Comparison of ENCODE assay signal across 8 cellular contexts in the genomic region with DNA sequence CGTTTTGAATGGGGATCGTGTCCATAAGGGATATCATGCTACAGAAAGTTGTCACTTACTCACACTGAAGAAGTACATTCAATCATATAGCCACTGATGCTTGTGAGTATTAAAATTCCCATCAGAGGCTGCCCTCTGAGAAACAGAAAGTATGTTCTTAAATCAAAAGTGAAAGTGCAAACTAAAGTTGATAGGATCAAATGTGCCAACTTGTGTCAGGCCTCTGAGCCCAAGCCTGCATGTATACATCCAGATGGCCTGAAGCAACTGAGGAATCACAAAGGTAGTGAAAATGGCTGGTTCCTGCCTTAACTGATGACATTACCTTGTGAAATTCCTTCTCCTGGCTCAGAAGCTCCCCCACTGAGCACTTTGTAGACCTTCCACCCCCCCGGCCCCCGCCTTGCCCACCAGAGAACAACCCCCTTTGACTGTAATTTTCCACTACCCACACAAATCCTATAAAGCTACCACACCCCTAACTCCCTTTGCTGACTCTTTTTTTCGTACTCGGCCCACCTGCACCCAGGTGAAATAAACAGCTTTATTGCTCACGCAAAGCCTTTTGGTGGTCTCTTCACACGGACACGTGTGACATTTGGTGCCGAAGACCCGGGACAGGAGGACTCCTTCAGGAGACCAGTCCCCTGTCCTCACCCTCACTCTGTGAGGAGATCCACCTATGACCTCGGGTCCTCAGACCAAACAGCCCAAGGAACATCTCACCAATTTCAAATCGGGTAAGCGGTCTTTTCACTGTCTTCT. TPM values are rescaled to one million over a fixed set of nuclear protein-coding genes. Genes with fewer than 3 reads are reported as not detected.
DNase-seq lines count a peak whose midpoint lies in the region; TF ChIP-seq lines count a peak whose summit lies in the region.
"Not testable (repeated sequence)": the region's sequence is repeated elsewhere in the genome, so short reads cannot be mapped to it uniquely, and the experiment has no call there.

No MANE protein-coding gene starts in this region.

- H3K27me3 ChIP-seq in iPS-18a (ENCODE audit: control insufficient read depth, insufficient read depth, low read length), result peaks cover 21% of the 10 kb centered on the region
- not testable (repeated sequence) for H3K27me3 ChIP-seq in neuron (ENCODE audit: insufficient read depth, low read length); stomach

- not testable (repeated sequence) for H3K9me3 ChIP-seq in iPS-18a (ENCODE audit: control insufficient read depth, low read depth, low read length); neuron (ENCODE audit: low read length); stomach

- H3K4me3 Mint-ChIP-seq in activated T-cell treated with anti-CD3 and anti-CD28 coated beads, Interleukin-2, amount 50 U/mL, for 24 hours, result peak overlapping the region; percentile 90

- TF ChIP-seq CTCF in coronary artery (IDR thresholded peaks at IDR 0.05); stomach (IDR thresholded peaks at IDR 0.05): not testable (repeated sequence)

- H3K27me3 Mint-ChIP-seq in activated T-cell treated with anti-CD3 and anti-CD28 coated beads, Interleukin-2, amount 50 U/mL, for 24 hours, result not testable (repeated sequence)

- peaks cover 13% of the 10 kb centered on the region for H3K36me3 Mint-ChIP-seq in activated T-cell treated with anti-CD3 and anti-CD28 coated beads, Interleukin-2, amount 50 U/mL, for 24 hours (ENCODE audit: low read depth)

- 83 to 86% (median 85%) methylated on average over 14 of the region's 14 CpGs for WGBS in stomach, 5 donors

- not testable (repeated sequence) for H3K4me1 ChIP-seq in iPS-18a (ENCODE audit: control insufficient read depth, low read depth, low read length); neuron (ENCODE audit: insufficient read depth, low read length)
- H3K4me1 ChIP-seq in stomach, result peaks cover 29 to 48% (median 46%) of the 10 kb centered on the region in 4 donors

- H3K4me3 ChIP-seq in coronary artery, result peak overlapping the region; percentile 74
- H3K4me3 ChIP-seq in iPS-18a (ENCODE audit: low read length), result peak overlapping the region; percentile 92
- H3K4me3 ChIP-seq in neuron (ENCODE audit: low read length), result peak overlapping the region; percentile 65
- H3K4me3 ChIP-seq in stomach, result peak overlapping the region; percentile 53 to 74 (median 64)

- H3K9me3 Mint-ChIP-seq in activated T-cell treated with anti-CD3 and anti-CD28 coated beads, Interleukin-2, amount 50 U/mL, for 24 hours, result not testable (repeated sequence)

- DNase-seq in DMS 273 treated with DMSO at 0.1 percent for 48 hours (lab: John Stamatoyannopoulos, UW), result peak; percentile 63
- DNase-seq in KG1 (lab: John Stamatoyannopoulos, UW), result peak; percentile 16
- DNase-seq in RPMI7951 (ENCODE audit: low read depth), result peak; percentile 79
- DNase-seq in activated T-cell treated with anti-CD3 and anti-CD28 coated beads, Interleukin-2, amount 50 U/mL, for 24 hours, result peak; percentile 48
- not testable (repeated sequence) for DNase-seq in coronary artery (ENCODE audit: low spot score); stomach

- peak overlapping the region; percentile 90 for H2AFZ ChIP-seq in neuron (ENCODE audit: low read depth, low read length)

- H3K27ac Mint-ChIP-seq in activated T-cell treated with anti-CD3 and anti-CD28 coated beads, Interleukin-2, amount 50 U/mL, for 24 hours, result peak overlapping the region; percentile 89

- H3K9ac ChIP-seq in iPS-18a (ENCODE audit: low read length), result not testable (repeated sequence)

- intact Hi-C loops in stomach (cut with DNase I; ENCODE audit: low total_unique reads), result not testable (repeated sequence)

- TF ChIP-seq POLR2A in stomach (IDR thresholded peaks at IDR 0.05), result not testable (repeated sequence)

- peaks cover 49% of the 10 kb centered on the region for H3K4me1 Mint-ChIP-seq in activated T-cell treated with anti-CD3 and anti-CD28 coated beads, Interleukin-2, amount 50 U/mL, for 24 hours (ENCODE audit: low read depth)

- H3K27ac ChIP-seq in coronary artery (peak overlapping the region; percentile 93), stomach (peak overlapping the region in 4 of 5 donors; percentile 86 to 95 (median 90))
- not testable (repeated sequence) for H3K27ac ChIP-seq in iPS-18a (ENCODE audit: low read length)

- H3K36me3 ChIP-seq in iPS-18a (ENCODE audit: control insufficient read depth, low read depth, low read length); neuron (ENCODE audit: insufficient read depth, low read length); stomach: not testable (repeated sequence)

- TF ChIP-seq EP300 in stomach (IDR thresholded peaks at IDR 0.05), result not testable (repeated sequence)

RNA-seq across cellular contexts. Expression of a gene that starts 1.0 kb away (rescaled TPM):
- total RNA-seq in RPMI7951 (2014; rRNA removed; shearing (Covaris generic)), result 9.1 and 12.3 TPM in 2 replicates
- 10 to 100 TPM in 2 of 5 donors, 1 to 10 TPM in 3; 2.3 to 18.3 (median 7.0) TPM for total RNA-seq in stomach
- 1 to 10 TPM; 4.2 to 6.0 (median 4.7) TPM for polyA plus RNA-seq in stomach

RNA-seq across cellular contexts. Expression of a gene that starts 25.1 kb away (rescaled TPM):
- total RNA-seq in RPMI7951 (2014; rRNA removed; shearing (Covaris generic)), result 98.3 and 113 TPM in 2 replicates
- 10 to 100 TPM in 2 of 5 donors, 1 to 10 TPM in 2, not detected in 1; 2.9 to 25.7 (median 11.8) TPM for total RNA-seq in stomach
- polyA plus RNA-seq in stomach, result 10 to 100 TPM; 49.2 to 56.5 (median 53.6) TPM
